ENCODE assay signal across 1 cellular context in the genomic region with DNA sequence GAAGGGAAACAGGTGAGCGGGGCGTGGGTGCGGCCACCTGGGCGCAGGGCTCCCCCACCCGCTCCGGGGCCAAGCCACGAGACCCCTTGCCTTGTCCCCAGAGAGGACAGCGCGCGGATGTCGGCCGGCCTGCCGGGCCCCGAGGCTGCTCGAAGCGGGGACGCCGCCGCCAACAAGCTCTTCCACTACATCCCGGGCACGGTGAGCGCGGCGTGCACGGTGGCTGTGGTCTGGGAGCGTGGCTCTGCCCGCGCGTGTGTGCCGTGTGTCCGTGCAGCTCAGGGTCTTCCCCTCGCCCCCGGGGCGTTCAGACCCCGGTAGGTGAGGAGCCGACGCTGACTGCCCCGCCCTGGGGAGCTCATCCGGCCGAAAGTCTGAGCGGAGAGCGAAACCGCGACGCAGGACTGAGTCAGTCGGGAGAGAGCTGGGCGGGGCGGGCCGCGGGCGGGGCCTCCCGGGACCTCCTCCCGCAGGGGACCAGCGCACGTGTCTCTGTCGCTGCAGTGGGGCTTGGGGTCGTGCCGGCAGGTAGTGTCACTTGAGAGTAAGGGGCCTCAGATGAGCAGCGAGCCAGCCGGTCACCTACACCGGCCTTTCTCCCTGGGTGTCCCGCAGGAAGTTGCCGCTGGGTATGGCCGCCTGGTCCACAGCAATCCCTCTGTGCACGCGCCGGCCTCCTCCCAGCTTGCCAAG.
TF ChIP-seq lines count a peak whose summit lies in the region.

No MANE protein-coding gene starts in this region.

TF ChIP-seq in HepG2, 621 proteins besides CTCF, POLR2A, EP300 and RAD21 (continued from another document and continues in another):
- TF ChIP-seq MBNL3 (CRISPR knock-in tag; conservative IDR thresholded peaks at IDR 0.05) = no peak
- TF ChIP-seq SNAI1 (CRISPR knock-in tag; IDR thresholded peaks at IDR 0.05; ENCODE audit: borderline replicate concordance) = peak; percentile 35; the same call in 1 of the 2 replicates
- TF ChIP-seq FOXO1 (CRISPR knock-in tag; IDR thresholded peaks at IDR 0.05) = 0 out of 2 replicates have a peak, but pooled peaks have one; percentile 18
- TF ChIP-seq YEATS4 (CRISPR knock-in tag; IDR thresholded peaks at IDR 0.05; ENCODE audit: borderline replicate concordance) = peak; percentile 59; the same call in 1 of the 2 replicates
- TF ChIP-seq ZNF263 (CRISPR knock-in tag; IDR thresholded peaks at IDR 0.05) = peak; percentile 59; the same call in 1 of the 2 replicates
- TF ChIP-seq, protein P1, sequence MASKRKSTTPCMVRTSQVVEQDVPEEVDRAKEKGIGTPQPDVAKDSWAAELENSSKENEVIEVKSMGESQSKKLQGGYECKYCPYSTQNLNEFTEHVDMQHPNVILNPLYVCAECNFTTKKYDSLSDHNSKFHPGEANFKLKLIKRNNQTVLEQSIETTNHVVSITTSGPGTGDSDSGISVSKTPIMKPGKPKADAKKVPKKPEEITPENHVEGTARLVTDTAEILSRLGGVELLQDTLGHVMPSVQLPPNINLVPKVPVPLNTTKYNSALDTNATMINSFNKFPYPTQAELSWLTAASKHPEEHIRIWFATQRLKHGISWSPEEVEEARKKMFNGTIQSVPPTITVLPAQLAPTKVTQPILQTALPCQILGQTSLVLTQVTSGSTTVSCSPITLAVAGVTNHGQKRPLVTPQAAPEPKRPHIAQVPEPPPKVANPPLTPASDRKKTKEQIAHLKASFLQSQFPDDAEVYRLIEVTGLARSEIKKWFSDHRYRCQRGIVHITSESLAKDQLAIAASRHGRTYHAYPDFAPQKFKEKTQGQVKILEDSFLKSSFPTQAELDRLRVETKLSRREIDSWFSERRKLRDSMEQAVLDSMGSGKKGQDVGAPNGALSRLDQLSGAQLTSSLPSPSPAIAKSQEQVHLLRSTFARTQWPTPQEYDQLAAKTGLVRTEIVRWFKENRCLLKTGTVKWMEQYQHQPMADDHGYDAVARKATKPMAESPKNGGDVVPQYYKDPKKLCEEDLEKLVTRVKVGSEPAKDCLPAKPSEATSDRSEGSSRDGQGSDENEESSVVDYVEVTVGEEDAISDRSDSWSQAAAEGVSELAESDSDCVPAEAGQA (IDR thresholded peaks at IDR 0.05; ENCODE audit: low read depth) = no peak
- TF ChIP-seq, protein P1 (CRISPR knock-in tag; IDR thresholded peaks at IDR 0.05; ENCODE audit: borderline replicate concordance) = 0 out of 2 replicates have a peak, but pooled peaks have one; percentile 30
- no peak for TF ChIP-seq SIX1 (CRISPR knock-in tag; IDR thresholded peaks at IDR 0.05; ENCODE audit: borderline replicate concordance)
- TF ChIP-seq SP4 (CRISPR knock-in tag; IDR thresholded peaks at IDR 0.05) = peak; percentile 52; the same call in 1 of the 2 replicates
- TF ChIP-seq ZNF468 (CRISPR knock-in tag; IDR thresholded peaks at IDR 0.05) = no peak
- TF ChIP-seq, protein P2, sequence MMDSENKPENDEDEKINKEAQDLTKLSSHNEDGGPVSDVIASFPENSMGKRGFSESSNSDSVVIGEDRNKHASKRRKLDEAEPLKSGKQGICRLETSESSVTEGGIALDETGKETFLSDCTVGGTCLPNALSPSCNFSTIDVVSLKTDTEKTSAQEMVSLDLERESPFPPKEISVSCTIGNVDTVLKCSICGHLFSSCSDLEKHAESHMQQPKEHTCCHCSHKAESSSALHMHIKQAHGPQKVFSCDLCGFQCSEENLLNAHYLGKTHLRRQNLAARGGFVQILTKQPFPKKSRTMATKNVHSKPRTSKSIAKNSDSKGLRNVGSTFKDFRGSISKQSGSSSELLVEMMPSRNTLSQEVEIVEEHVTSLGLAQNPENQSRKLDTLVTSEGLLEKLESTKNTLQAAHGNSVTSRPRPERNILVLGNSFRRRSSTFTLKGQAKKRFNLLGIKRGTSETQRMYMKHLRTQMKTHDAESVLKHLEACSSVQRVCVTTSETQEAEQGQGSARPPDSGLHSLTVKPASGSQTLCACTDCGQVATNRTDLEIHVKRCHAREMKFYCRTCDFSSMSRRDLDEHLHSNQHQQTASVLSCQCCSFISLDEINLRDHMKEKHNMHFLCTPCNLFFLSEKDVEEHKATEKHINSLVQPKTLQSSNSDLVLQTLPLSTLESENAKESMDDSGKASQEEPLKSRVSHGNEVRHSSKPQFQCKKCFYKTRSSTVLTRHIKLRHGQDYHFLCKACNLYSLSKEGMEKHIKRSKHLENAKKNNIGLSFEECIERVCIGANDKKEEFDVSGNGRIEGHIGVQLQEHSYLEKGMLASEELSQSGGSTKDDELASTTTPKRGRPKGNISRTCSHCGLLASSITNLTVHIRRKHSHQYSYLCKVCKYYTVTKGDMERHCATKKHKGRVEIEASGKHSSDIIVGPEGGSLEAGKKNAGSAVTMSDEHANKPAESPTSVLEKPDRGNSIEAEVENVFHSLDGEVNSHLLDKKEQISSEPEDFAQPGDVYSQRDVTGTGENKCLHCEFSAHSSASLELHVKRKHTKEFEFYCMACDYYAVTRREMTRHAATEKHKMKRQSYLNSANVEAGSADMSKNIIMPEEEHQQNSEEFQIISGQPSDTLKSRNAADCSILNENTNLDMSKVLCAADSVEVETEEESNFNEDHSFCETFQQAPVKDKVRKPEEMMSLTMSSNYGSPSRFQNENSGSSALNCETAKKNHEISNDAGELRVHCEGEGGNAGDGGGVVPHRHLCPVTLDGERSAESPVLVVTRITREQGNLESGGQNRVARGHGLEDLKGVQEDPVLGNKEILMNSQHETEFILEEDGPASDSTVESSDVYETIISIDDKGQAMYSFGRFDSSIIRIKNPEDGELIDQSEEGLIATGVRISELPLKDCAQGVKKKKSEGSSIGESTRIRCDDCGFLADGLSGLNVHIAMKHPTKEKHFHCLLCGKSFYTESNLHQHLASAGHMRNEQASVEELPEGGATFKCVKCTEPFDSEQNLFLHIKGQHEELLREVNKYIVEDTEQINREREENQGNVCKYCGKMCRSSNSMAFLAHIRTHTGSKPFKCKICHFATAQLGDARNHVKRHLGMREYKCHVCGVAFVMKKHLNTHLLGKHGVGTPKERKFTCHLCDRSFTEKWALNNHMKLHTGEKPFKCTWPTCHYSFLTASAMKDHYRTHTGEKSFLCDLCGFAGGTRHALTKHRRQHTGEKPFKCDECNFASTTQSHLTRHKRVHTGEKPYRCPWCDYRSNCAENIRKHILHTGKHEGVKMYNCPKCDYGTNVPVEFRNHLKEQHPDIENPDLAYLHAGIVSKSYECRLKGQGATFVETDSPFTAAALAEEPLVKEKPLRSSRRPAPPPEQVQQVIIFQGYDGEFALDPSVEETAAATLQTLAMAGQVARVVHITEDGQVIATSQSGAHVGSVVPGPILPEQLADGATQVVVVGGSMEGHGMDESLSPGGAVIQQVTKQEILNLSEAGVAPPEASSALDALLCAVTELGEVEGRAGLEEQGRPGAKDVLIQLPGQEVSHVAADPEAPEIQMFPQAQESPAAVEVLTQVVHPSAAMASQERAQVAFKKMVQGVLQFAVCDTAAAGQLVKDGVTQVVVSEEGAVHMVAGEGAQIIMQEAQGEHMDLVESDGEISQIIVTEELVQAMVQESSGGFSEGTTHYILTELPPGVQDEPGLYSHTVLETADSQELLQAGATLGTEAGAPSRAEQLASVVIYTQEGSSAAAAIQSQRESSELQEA (CRISPR knock-in tag; IDR thresholded peaks at IDR 0.05; ENCODE audit: not compliant biosample characterization) = peak; percentile 35
- TF ChIP-seq GABPB1 (CRISPR knock-in tag; IDR thresholded peaks at IDR 0.05) = peak; percentile 71
- TF ChIP-seq FOXC1 (CRISPR knock-in tag; IDR thresholded peaks at IDR 0.05; ENCODE audit: borderline replicate concordance) = peak; percentile 30; the same call in 1 of the 2 replicates
- TF ChIP-seq, protein P3, sequence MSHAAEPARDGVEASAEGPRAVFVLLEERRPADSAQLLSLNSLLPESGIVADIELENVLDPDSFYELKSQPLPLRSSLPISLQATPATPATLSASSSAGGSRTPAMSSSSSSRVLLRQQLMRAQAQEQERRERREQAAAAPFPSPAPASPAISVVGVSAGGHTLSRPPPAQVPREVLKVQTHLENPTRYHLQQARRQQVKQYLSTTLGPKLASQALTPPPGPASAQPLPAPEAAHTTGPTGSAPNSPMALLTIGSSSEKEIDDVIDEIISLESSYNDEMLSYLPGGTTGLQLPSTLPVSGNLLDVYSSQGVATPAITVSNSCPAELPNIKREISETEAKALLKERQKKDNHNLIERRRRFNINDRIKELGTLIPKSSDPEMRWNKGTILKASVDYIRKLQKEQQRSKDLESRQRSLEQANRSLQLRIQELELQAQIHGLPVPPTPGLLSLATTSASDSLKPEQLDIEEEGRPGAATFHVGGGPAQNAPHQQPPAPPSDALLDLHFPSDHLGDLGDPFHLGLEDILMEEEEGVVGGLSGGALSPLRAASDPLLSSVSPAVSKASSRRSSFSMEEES (CRISPR knock-in tag; IDR thresholded peaks at IDR 0.05) = no peak
- no peak for TF ChIP-seq SOX13 (IDR thresholded peaks at IDR 0.05)
- peak in 1 of 2 experiments; percentile 16; a peak in 1 of 4 replicates for TF ChIP-seq SOX13 (CRISPR knock-in tag; conservative IDR thresholded peaks at IDR 0.05 in 1 of 2, IDR thresholded peaks at IDR 0.05 in 1 of 2)
- TF ChIP-seq, protein P4, sequence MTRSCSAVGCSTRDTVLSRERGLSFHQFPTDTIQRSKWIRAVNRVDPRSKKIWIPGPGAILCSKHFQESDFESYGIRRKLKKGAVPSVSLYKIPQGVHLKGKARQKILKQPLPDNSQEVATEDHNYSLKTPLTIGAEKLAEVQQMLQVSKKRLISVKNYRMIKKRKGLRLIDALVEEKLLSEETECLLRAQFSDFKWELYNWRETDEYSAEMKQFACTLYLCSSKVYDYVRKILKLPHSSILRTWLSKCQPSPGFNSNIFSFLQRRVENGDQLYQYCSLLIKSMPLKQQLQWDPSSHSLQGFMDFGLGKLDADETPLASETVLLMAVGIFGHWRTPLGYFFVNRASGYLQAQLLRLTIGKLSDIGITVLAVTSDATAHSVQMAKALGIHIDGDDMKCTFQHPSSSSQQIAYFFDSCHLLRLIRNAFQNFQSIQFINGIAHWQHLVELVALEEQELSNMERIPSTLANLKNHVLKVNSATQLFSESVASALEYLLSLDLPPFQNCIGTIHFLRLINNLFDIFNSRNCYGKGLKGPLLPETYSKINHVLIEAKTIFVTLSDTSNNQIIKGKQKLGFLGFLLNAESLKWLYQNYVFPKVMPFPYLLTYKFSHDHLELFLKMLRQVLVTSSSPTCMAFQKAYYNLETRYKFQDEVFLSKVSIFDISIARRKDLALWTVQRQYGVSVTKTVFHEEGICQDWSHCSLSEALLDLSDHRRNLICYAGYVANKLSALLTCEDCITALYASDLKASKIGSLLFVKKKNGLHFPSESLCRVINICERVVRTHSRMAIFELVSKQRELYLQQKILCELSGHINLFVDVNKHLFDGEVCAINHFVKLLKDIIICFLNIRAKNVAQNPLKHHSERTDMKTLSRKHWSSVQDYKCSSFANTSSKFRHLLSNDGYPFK (CRISPR knock-in tag; IDR thresholded peaks at IDR 0.05; ENCODE audit: borderline replicate concordance) = peak; percentile 63; the same call in 1 of the 2 replicates
- TF ChIP-seq, protein P5, sequence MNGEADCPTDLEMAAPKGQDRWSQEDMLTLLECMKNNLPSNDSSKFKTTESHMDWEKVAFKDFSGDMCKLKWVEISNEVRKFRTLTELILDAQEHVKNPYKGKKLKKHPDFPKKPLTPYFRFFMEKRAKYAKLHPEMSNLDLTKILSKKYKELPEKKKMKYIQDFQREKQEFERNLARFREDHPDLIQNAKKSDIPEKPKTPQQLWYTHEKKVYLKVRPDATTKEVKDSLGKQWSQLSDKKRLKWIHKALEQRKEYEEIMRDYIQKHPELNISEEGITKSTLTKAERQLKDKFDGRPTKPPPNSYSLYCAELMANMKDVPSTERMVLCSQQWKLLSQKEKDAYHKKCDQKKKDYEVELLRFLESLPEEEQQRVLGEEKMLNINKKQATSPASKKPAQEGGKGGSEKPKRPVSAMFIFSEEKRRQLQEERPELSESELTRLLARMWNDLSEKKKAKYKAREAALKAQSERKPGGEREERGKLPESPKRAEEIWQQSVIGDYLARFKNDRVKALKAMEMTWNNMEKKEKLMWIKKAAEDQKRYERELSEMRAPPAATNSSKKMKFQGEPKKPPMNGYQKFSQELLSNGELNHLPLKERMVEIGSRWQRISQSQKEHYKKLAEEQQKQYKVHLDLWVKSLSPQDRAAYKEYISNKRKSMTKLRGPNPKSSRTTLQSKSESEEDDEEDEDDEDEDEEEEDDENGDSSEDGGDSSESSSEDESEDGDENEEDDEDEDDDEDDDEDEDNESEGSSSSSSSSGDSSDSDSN (CRISPR knock-in tag; IDR thresholded peaks at IDR 0.05) = peak; percentile 75
- TF ChIP-seq REPIN1 (CRISPR knock-in tag; IDR thresholded peaks at IDR 0.05; ENCODE audit: borderline replicate concordance, low read depth) = no peak
- TF ChIP-seq, protein P6, sequence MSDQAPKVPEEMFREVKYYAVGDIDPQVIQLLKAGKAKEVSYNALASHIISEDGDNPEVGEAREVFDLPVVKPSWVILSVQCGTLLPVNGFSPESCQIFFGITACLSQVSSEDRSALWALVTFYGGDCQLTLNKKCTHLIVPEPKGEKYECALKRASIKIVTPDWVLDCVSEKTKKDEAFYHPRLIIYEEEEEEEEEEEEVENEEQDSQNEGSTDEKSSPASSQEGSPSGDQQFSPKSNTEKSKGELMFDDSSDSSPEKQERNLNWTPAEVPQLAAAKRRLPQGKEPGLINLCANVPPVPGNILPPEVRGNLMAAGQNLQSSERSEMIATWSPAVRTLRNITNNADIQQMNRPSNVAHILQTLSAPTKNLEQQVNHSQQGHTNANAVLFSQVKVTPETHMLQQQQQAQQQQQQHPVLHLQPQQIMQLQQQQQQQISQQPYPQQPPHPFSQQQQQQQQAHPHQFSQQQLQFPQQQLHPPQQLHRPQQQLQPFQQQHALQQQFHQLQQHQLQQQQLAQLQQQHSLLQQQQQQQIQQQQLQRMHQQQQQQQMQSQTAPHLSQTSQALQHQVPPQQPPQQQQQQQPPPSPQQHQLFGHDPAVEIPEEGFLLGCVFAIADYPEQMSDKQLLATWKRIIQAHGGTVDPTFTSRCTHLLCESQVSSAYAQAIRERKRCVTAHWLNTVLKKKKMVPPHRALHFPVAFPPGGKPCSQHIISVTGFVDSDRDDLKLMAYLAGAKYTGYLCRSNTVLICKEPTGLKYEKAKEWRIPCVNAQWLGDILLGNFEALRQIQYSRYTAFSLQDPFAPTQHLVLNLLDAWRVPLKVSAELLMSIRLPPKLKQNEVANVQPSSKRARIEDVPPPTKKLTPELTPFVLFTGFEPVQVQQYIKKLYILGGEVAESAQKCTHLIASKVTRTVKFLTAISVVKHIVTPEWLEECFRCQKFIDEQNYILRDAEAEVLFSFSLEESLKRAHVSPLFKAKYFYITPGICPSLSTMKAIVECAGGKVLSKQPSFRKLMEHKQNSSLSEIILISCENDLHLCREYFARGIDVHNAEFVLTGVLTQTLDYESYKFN (CRISPR knock-in tag; conservative IDR thresholded peaks at IDR 0.05) = peak; percentile 10
- TF ChIP-seq ZNF589 (CRISPR knock-in tag; conservative IDR thresholded peaks at IDR 0.05) = 0 out of 2 replicates have a peak, but pooled peaks have one; percentile 36
- TF ChIP-seq CBFB (CRISPR knock-in tag; IDR thresholded peaks at IDR 0.05) = 0 out of 2 replicates have a peak, but pooled peaks have one; percentile 48
- no peak for TF ChIP-seq NFATC3 (CRISPR knock-in tag; IDR thresholded peaks at IDR 0.05)
